In the genomic region with DNA sequence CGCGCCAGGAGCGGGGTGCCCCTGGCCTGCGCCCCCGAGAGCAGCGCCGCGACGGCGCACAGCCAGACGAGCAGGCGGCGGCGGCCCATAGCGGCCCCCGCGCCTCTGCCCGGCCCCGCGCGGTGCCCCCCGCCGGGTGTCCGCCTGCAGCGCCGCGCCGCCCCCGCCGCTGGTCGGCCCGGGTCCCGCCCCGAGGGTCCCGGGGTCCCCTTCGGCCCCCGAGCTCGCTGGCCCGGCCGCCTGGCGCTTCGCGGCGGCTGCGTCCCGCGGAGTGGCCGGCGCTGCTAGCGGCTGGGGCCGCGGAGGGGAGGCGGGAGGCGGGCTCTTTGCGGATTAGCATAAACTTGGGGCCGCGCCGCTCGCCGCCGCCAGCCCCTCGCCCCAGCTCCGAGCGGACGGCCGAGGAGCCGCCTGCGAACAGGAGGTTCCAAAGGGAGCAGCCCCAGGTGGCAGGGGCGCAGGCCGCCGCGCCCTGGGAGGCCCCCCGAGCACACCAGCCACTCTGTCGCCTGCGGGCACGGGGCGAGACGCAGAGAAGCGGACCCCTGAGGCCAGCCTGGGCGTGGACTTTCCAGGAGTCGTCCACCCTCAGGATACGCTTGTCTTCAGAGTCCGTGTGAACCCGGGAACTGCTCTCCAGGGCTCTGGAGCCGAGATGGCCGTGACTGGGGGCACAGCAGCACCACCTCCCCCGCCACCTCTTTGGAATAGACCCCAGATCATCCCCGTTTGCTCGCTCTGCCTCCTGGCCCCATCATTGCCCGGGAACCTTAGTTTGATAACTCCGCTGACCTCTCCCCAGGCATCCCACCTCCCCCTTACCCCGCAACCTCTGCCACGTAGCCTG, we compare ENCODE assay signal across 9 cellular contexts. TPM values are rescaled to one million over a fixed set of nuclear protein-coding genes. Genes with fewer than 3 reads are reported as not detected.
DNase-seq lines count a peak whose midpoint lies in the region; ATAC-seq and TF ChIP-seq lines count a peak whose summit lies in the region.
"Had no signal": no experiment of that assay in that cellular context is flagged by ENCODE, and none has a peak within 500 bp of the region (broad histone marks: within the 10 kb centered on the region; RNA-seq: fewer than 3 reads in every experiment).

A gene with protein sequence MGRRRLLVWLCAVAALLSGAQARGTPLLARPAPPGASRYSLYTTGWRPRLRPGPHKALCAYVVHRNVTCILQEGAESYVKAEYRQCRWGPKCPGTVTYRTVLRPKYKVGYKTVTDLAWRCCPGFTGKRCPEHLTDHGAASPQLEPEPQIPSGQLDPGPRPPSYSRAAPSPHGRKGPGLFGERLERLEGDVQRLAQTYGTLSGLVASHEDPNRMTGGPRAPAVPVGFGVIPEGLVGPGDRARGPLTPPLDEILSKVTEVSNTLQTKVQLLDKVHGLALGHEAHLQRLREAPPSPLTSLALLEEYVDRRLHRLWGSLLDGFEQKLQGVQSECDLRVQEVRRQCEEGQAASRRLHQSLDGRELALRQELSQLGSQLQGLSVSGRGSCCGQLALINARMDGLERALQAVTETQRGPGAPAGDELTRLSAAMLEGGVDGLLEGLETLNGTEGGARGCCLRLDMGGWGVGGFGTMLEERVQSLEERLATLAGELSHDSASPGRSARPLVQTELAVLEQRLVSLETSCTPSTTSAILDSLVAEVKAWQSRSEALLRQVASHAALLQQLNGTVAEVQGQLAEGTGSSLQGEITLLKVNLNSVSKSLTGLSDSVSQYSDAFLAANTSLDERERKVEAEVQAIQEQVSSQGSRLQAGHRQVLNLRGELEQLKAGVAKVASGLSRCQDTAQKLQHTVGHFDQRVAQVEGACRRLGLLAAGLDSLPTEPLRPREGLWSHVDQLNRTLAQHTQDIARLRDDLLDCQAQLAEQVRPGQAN (minus strand): TSS at position 273 of the 847 bp plus-strand sequence. CDS start 184 bp downstream, at position 89.

- H3K9me3 ChIP-seq in suprapubic skin = no peaks in the 10 kb centered on the region

- POLR2A ChIA-PET in activated CD4-positive, alpha-beta T cell treated with anti-CD3 and anti-CD28 coated beads for 36 hours (lab: Charles Lee) = no interaction called here

- CTCF ChIA-PET in activated CD4-positive, alpha-beta T cell treated with anti-CD3 and anti-CD28 coated beads for 36 hours (lab: Charles Lee) = no interaction called here

- ATAC-seq in activated CD4-positive, alpha-beta T cell treated with anti-CD3 and anti-CD28 coated beads for 36 hours = no peak
- ATAC-seq in activated T-helper 17 cell treated with anti-CD3 and anti-CD28 coated beads, Interleukin-2, amount 50 U/mL, for 72 hours (replicated peaks) = no peak
- ATAC-seq in HG03432 (IDR thresholded peaks at IDR 0.05; ENCODE audit: unreplicated experiment) = no peak

- no peak within 1 kb of the TSS for H3K27ac Mint-ChIP-seq in activated CD4-positive, alpha-beta T cell treated with anti-CD3 and anti-CD28 coated beads for 36 hours
- no peak within 1 kb of the TSS for H3K27ac Mint-ChIP-seq in activated T-helper 17 cell treated with anti-CD3 and anti-CD28 coated beads, Interleukin-2, amount 50 U/mL, for 72 hours
- H3K27ac Mint-ChIP-seq: activated B cell treated with CpG ODN at 0.5 μM for 24 hours had no signal

- intact Hi-C loops in activated CD4-positive, alpha-beta T cell treated with anti-CD3 and anti-CD28 coated beads for 36 hours (cut with DNase I, micrococcal nuclease) = no loop called here

- TF ChIP-seq CTCF in suprapubic skin (IDR thresholded peaks at IDR 0.05) = no peak

- H3K36me3 Mint-ChIP-seq in activated CD4-positive, alpha-beta T cell treated with anti-CD3 and anti-CD28 coated beads for 36 hours (ENCODE audit: low read depth) = peaks cover 2% of the 10 kb centered on the region
- no peaks in the 10 kb centered on the region for H3K36me3 Mint-ChIP-seq in activated T-helper 17 cell treated with anti-CD3 and anti-CD28 coated beads, Interleukin-2, amount 50 U/mL, for 72 hours (ENCODE audit: low read depth)

- H3K4me3 Mint-ChIP-seq in activated CD4-positive, alpha-beta T cell treated with anti-CD3 and anti-CD28 coated beads for 36 hours = peak within 1 kb of the TSS; percentile 5
- peak within 1 kb of the TSS; percentile 54 for H3K4me3 Mint-ChIP-seq in activated T-helper 17 cell treated with anti-CD3 and anti-CD28 coated beads, Interleukin-2, amount 50 U/mL, for 72 hours
- H3K4me3 Mint-ChIP-seq: activated B cell treated with CpG ODN at 0.5 μM for 24 hours had no signal

- H3K9me3 Mint-ChIP-seq in activated CD4-positive, alpha-beta T cell treated with anti-CD3 and anti-CD28 coated beads for 36 hours (ENCODE audit: low read depth) = peaks cover 7% of the 10 kb centered on the region
- peaks cover 5% of the 10 kb centered on the region for H3K9me3 Mint-ChIP-seq in activated T-helper 17 cell treated with anti-CD3 and anti-CD28 coated beads, Interleukin-2, amount 50 U/mL, for 72 hours

- WGBS in suprapubic skin = 66% methylated on average over 7 of the region's 93 CpGs

- no peak for TF ChIP-seq EP300 in suprapubic skin (IDR thresholded peaks at IDR 0.05)

- H3K4me1 Mint-ChIP-seq in activated CD4-positive, alpha-beta T cell treated with anti-CD3 and anti-CD28 coated beads for 36 hours = peaks cover 10% of the 10 kb centered on the region
- no peaks in the 10 kb centered on the region for H3K4me1 Mint-ChIP-seq in activated T-helper 17 cell treated with anti-CD3 and anti-CD28 coated beads, Interleukin-2, amount 50 U/mL, for 72 hours

- H3K27ac ChIP-seq in suprapubic skin = no peak within 1 kb of the TSS

- peak within 1 kb of the TSS; percentile 56 for H3K4me3 ChIP-seq in suprapubic skin

- H3K27me3 Mint-ChIP-seq in activated CD4-positive, alpha-beta T cell treated with anti-CD3 and anti-CD28 coated beads for 36 hours = peaks cover 26% of the 10 kb centered on the region
- peaks cover 34% of the 10 kb centered on the region for H3K27me3 Mint-ChIP-seq in activated T-helper 17 cell treated with anti-CD3 and anti-CD28 coated beads, Interleukin-2, amount 50 U/mL, for 72 hours

- H3K36me3 ChIP-seq in suprapubic skin = no peaks in the 10 kb centered on the region

- no peak for DNase-seq in activated CD4-positive, alpha-beta T cell treated with anti-CD3 and anti-CD28 coated beads for 36 hours
- DNase-seq in activated CD4-positive, alpha-beta T cell treated with anti-CD3 and anti-CD28 coated beads for 1 hour = no peak
- DNase-seq in iPS-NIHi11 (ENCODE audit: low spot score) = peak; percentile 88
- DNase-seq in suprapubic skin (ENCODE audit: low spot score in 2 of 2) = no peak
- no peak for DNase-seq in erythroblast (lab: John Stamatoyannopoulos, UW)
- no peak for DNase-seq in activated CD8-positive, alpha-beta memory T cell treated with anti-CD3 and anti-CD28 coated beads, Interleukin-2, amount 50 U/mL, for 48 hours
- DNase-seq: activated B cell treated with CpG ODN at 0.5 μM for 24 hours had no signal

- no peak for TF ChIP-seq POLR2A in suprapubic skin (IDR thresholded peaks at IDR 0.05)
- TF ChIP-seq POLR2A in erythroblast (IDR thresholded peaks at IDR 0.05; ENCODE audit: low read length) = no peak

- peaks cover 14% of the 10 kb centered on the region for H3K4me1 ChIP-seq in suprapubic skin

- H3K27me3 ChIP-seq in suprapubic skin = peaks cover 36% of the 10 kb centered on the region

RNA-seq across cellular contexts. Expression of the gene that starts here (rescaled TPM):
- total RNA-seq in activated CD4-positive, alpha-beta T cell treated with anti-CD3 and anti-CD28 coated beads for 36 hours = under 1 TPM; 0.05 to 0.16 TPM
- total RNA-seq in activated T-helper 17 cell treated with anti-CD3 and anti-CD28 coated beads, Interleukin-2, amount 50 U/mL, for 72 hours = not detected
- 1 to 10 TPM; 4.4 to 7.5 (median 5.7) TPM for total RNA-seq in suprapubic skin
- total RNA-seq: activated B cell treated with CpG ODN at 0.5 μM for 24 hours had no signal

Comparison
In these comparisons a context has a peak if more than half of its experiments do, and no peak if none do; other contexts are left out.
1. RNA of the gene that starts here (total RNA-seq): 4.4 to 7.5 TPM in suprapubic skin; 0.05 to 0.16 TPM in activated CD4-positive, alpha-beta T cell treated with anti-CD3 and anti-CD28 coated beads for 36 hours and not detected in activated T-helper 17 cell treated with anti-CD3 and anti-CD28 coated beads, Interleukin-2, amount 50 U/mL, for 72 hours; every median in the first group is over 4 times any median in the second.